8 cellular contexts compared by ENCODE assay signal in genomic region chr5:176415240-176416122, GRCh38. TPM values are rescaled to one million over a fixed set of nuclear protein-coding genes. Genes with fewer than 3 reads are reported as not detected.
DNase-seq lines count a peak whose midpoint lies in the region; ATAC-seq and TF ChIP-seq lines count a peak whose summit lies in the region.

No MANE protein-coding gene starts in this region.

- H3K9me3 Mint-ChIP-seq in natural killer cell: no peaks in the 10 kb centered on the region

- H3K4me3 Mint-ChIP-seq in natural killer cell: peak overlapping the region; percentile 89

- DNase-seq in BJ (ENCODE audit: low read depth): no peak
- DNase-seq in HCEC 1CT: peak; percentile 65
- peak; percentile 62 for DNase-seq in fibroblast of gingiva (ENCODE audit: low read depth)
- DNase-seq in natural killer cell: peak; percentile 22
- no peak for DNase-seq in GF-D8 (lab: John Stamatoyannopoulos, UW)
- DNase-seq in NAMALWA (ENCODE audit: low spot score): no peak

- H3K27me3 ChIP-seq in BJ (ENCODE audit: control insufficient read depth, insufficient read depth, low read length): no peaks in the 10 kb centered on the region

- CTCF ChIA-PET in BJ (lab: Yijun Ruan, JAX): interaction anchor here (0.7 to 3.4 kb wide), 14 partner anchors 9 to 683 kb away, joined by 3 to 25 read pairs (median 4); partner anchors contain the start of genes FAF2 and RNF44

- ATAC-seq in natural killer cell (no peak), HG03045 (IDR thresholded peaks at IDR 0.05; ENCODE audit: unreplicated experiment) (no peak)

- intact Hi-C loops in natural killer cell (cut with micrococcal nuclease): loop anchor here (2.0 to 5.0 kb wide), 5 partner anchors 27 to 182 kb away; partner anchors contain the start of genes FAF2, HIGD2A, NOP16 and RNF44

- no peaks in the 10 kb centered on the region for H3K36me3 Mint-ChIP-seq in natural killer cell

- peaks cover 38 to 55% of the 10 kb centered on the region in 2 donors for H3K4me1 Mint-ChIP-seq in natural killer cell

- peak overlapping the region; percentile 92 for H3K27ac ChIP-seq in VCaP

- H3K27me3 Mint-ChIP-seq in natural killer cell (ENCODE audit: low read depth in 2 of 2): peaks cover 0 to 3% of the 10 kb centered on the region in 2 donors

- peak overlapping the region; percentile 80 to 86 for H3K27ac Mint-ChIP-seq in natural killer cell

- peak overlapping the region; percentile 84 for H3K4me3 ChIP-seq in BJ (ENCODE audit: low read depth, low read length)

- POLR2A ChIA-PET in BJ (lab: Charles Lee): no interaction called here

- TF ChIP-seq CTCF in BJ (IDR thresholded peaks at IDR 0.05; ENCODE audit: insufficient read depth, low read depth, low read length): no peak
- no peak for TF ChIP-seq CTCF in VCaP (conservative IDR thresholded peaks at IDR 0.05)
- TF ChIP-seq CTCF in natural killer cell (IDR thresholded peaks at IDR 0.05): no peak

- H3K36me3 ChIP-seq in BJ (ENCODE audit: control insufficient read depth, insufficient read depth, low read length): no peaks in the 10 kb centered on the region

RNA-seq across cellular contexts. Expression of gene CLTB, which starts 0.9 kb away (rescaled TPM):
- 122 and 141 TPM in 2 replicates for polyA plus RNA-seq in BJ (2011; rRNA removed)
- polyA minus RNA-seq in BJ (2011; rRNA and poly(A)+ RNA removed): 27.5 and 39.1 TPM in 2 replicates
- 10 to 100 TPM; 60.6 to 77.2 (median 70.4) TPM for total RNA-seq in natural killer cell

RNA-seq across cellular contexts. Expression of gene HIGD2A, which starts 26.9 kb away (rescaled TPM):
- polyA plus RNA-seq in BJ (2011; rRNA removed): 104 and 118 TPM in 2 replicates
- polyA minus RNA-seq in BJ (2011; rRNA and poly(A)+ RNA removed): 39.4 and 82.3 TPM in 2 replicates
- total RNA-seq in natural killer cell: 10 to 100 TPM; 83.5 to 90.2 (median 86.2) TPM

RNA-seq across cellular contexts. Expression of gene NOP16, which starts 27.1 kb away (rescaled TPM):
- polyA plus RNA-seq in BJ (2011; rRNA removed): 35.9 and 36.8 TPM in 2 replicates
- polyA minus RNA-seq in BJ (2011; rRNA and poly(A)+ RNA removed): 11.5 and 24.1 TPM in 2 replicates
- 10 to 100 TPM in 2 of 3 donors, 1 to 10 TPM in 1; 6.4 to 12.4 (median 12.1) TPM for total RNA-seq in natural killer cell

RNA-seq across cellular contexts. Expression of gene FAF2, which starts 32.7 kb away (rescaled TPM):
- 36.9 and 52.2 TPM in 2 replicates for polyA plus RNA-seq in BJ (2011; rRNA removed)
- 30.8 and 32.6 TPM in 2 replicates for polyA minus RNA-seq in BJ (2011; rRNA and poly(A)+ RNA removed)
- 10 to 100 TPM; 32.1 to 32.5 (median 32.1) TPM for total RNA-seq in natural killer cell

RNA-seq across cellular contexts. Expression of gene ARL10, which starts 50.2 kb away (rescaled TPM):
- polyA plus RNA-seq in BJ (2011; rRNA removed): 3.2 and 4.8 TPM in 2 replicates
- polyA minus RNA-seq in BJ (2011; rRNA and poly(A)+ RNA removed): 6.9 TPM in 2 replicates
- total RNA-seq in natural killer cell: 1 to 10 TPM in 2 of 3 donors, under 1 TPM in 1; 0.75 to 6.8 (median 6.7) TPM

Comparison
In these comparisons a context has a peak if more than half of its experiments do, and no peak if none do; other contexts are left out.
1. DNase-seq: peak in HCEC 1CT (single experiment), fibroblast of gingiva (single experiment) and natural killer cell (single experiment); none in BJ (single experiment), GF-D8 (single experiment) and NAMALWA (single experiment).